16 cellular contexts compared by ENCODE assay signal in genomic region chr1:58994664-58995063, GRCh38.
DNase-seq lines count a peak whose midpoint lies in the region; ATAC-seq, FAIRE-seq and TF ChIP-seq lines count a peak whose summit lies in the region.
"Had no signal": no experiment of that assay in that cellular context is flagged by ENCODE, and none has a peak within 500 bp of the region (broad histone marks: within the 10 kb centered on the region; RNA-seq: fewer than 3 reads in every experiment).

No MANE protein-coding gene starts in this region.

- BruUV-seq in K562 (replicated peaks; lab: Mats Ljungman, UMichigan): no TSS peak

- H3K4me1 Mint-ChIP-seq in activated CD8-positive, alpha-beta T cell treated with anti-CD3 and anti-CD28 coated beads, Interleukin-2, amount 10 ng/mL, durations not matched to agents 7 days and 5 days (ENCODE audit: low read depth): peaks cover 16% of the 10 kb centered on the region

- intact Hi-C loops in K562 (cut with micrococcal nuclease): no loop called here

- peaks cover 1% of the 10 kb centered on the region for H3K36me3 Mint-ChIP-seq in activated CD8-positive, alpha-beta T cell treated with anti-CD3 and anti-CD28 coated beads, Interleukin-2, amount 10 ng/mL, durations not matched to agents 7 days and 5 days (ENCODE audit: low read depth)
- H3K36me3 Mint-ChIP-seq: CD4-positive, CD25-positive, alpha-beta regulatory T cell had no signal

- CTCF ChIA-PET in K562 (lab: Yijun Ruan, JAX; ENCODE audit: low intra/inter-chr PET ratio): no interaction called here
- CTCF ChIA-PET in activated CD8-positive, alpha-beta T cell treated with anti-CD3 and anti-CD28 coated beads, Interleukin-2, amount 10 ng/mL, durations not matched to agents 7 days and 5 days (lab: Charles Lee): no interaction called here

- no peak for TF ChIP-seq CTCF in K562 (IDR thresholded peaks at IDR 0.05 in 2 of 3, conservative IDR thresholded peaks at IDR 0.05 in 1 of 3; ENCODE audit: insufficient read depth in 2 of 3, low read depth in 1 of 3, low read length in 3 of 3)
- no peak for TF ChIP-seq CTCF in fibroblast of the aortic adventitia (IDR thresholded peaks at IDR 0.05; ENCODE audit: insufficient read depth, low read length)

- DNase-seq in GM03348 (ENCODE audit: low spot score): peak; percentile 18
- DNase-seq in K562 (ENCODE audit: extremely low read depth in 1 of 4, low spot score in 3 of 4): no peak
- DNase-seq in fibroblast of the aortic adventitia (ENCODE audit: low read depth): peak; percentile 5
- DNase-seq in NCI-H774 (lab: John Stamatoyannopoulos, UW): no peak
- DNase-seq in activated CD8-positive, alpha-beta T cell treated with anti-CD3 and anti-CD28 coated beads, Interleukin-2, amount 10 ng/mL, durations not matched to agents 7 days and 5 days: no peak
- DNase-seq: CD4-positive, CD25-positive, alpha-beta regulatory T cell; DMS53; GF-D8 had no signal

- 13% methylated on average over 2 of the region's 2 CpGs for WGBS in K562 (ENCODE audit: insufficient coverage, low coverage, missing lambda C conversion rate)

- H3K27ac ChIP-seq in K562 (ENCODE audit: extremely low read depth, low read depth, low read length): no peak overlapping the region
- H3K27ac ChIP-seq: A549; BLaER1 treated with 17β-estradiol and CSF1 and Interleukin-3, amounts not matched to agents 10 nM and 100 nM; HL-60 had no signal

- POLR2A ChIA-PET in K562 (lab: Yijun Ruan, JAX): interaction anchor here (0.6 kb wide), 1 partner anchor 211 kb away, joined by 3 read pairs; the partner anchor contains the start of gene JUN
- POLR2A ChIA-PET in activated CD8-positive, alpha-beta T cell treated with anti-CD3 and anti-CD28 coated beads, Interleukin-2, amount 10 ng/mL, durations not matched to agents 7 days and 5 days (lab: Charles Lee): no interaction called here

- peaks cover 0 to 2% of the 10 kb centered on the region in 2 experiments; a peak in 1 of 5 replicates for H3K27me3 ChIP-seq in K562 (ENCODE audit: control insufficient read depth in 2 of 2, insufficient read depth in 2 of 2, low read length in 2 of 2)
- H3K27me3 ChIP-seq: BLaER1 treated with 17β-estradiol and CSF1 and Interleukin-3, amounts not matched to agents 10 nM and 100 nM had no signal

- no peaks in the 10 kb centered on the region for H3K36me3 ChIP-seq in K562 (ENCODE audit: control insufficient read depth, insufficient read depth, low read length)
- H3K36me3 ChIP-seq: BLaER1 treated with 17β-estradiol and CSF1 and Interleukin-3, amounts not matched to agents 10 nM and 100 nM; HAP-1 had no signal

- H3K9me3 Mint-ChIP-seq in activated CD8-positive, alpha-beta T cell treated with anti-CD3 and anti-CD28 coated beads, Interleukin-2, amount 10 ng/mL, durations not matched to agents 7 days and 5 days (ENCODE audit: insufficient read depth): no peaks in the 10 kb centered on the region

- H3K4me3 Mint-ChIP-seq in activated CD8-positive, alpha-beta T cell treated with anti-CD3 and anti-CD28 coated beads, Interleukin-2, amount 10 ng/mL, durations not matched to agents 7 days and 5 days: no peak overlapping the region
- H3K4me3 Mint-ChIP-seq: CD4-positive, CD25-positive, alpha-beta regulatory T cell had no signal

- FAIRE-seq in K562 (lab: Jason Lieb, UNC): no peak
- FAIRE-seq: A549, GM12891, H1 had no signal

- H3K27me3 Mint-ChIP-seq in activated CD8-positive, alpha-beta T cell treated with anti-CD3 and anti-CD28 coated beads, Interleukin-2, amount 10 ng/mL, durations not matched to agents 7 days and 5 days (ENCODE audit: low read depth): peaks cover 4% of the 10 kb centered on the region

- H3K4me1 ChIP-seq in K562 (replicated peaks in 1 of 2; ENCODE audit: control insufficient read depth in 2 of 2, insufficient read depth in 2 of 2, low read length in 2 of 2): no peaks in the 10 kb centered on the region
- H3K4me1 ChIP-seq: A549, HAP-1 had no signal

- in situ Hi-C loops in K562 (cut with MboI): no loop called here

- H3K9ac ChIP-seq in K562 (ENCODE audit: insufficient read depth in 1 of 2, low read depth in 2 of 2, low read length in 2 of 2): no peak overlapping the region
- H3K9ac ChIP-seq: BLaER1 treated with 17β-estradiol and CSF1 and Interleukin-3, amounts not matched to agents 10 nM and 100 nM had no signal

- H3K4me2 ChIP-seq in K562 (ENCODE audit: insufficient read depth, low read length): no peak overlapping the region
- H3K4me2 ChIP-seq: A549; BLaER1 treated with 17β-estradiol and CSF1 and Interleukin-3, amounts not matched to agents 10 nM and 100 nM had no signal

- H3K79me2 ChIP-seq in K562 (ENCODE audit: control insufficient read depth, insufficient read depth, low read length): no peaks in the 10 kb centered on the region

- no peaks in the 10 kb centered on the region for H3K9me3 ChIP-seq in K562 (replicated peaks; ENCODE audit: control insufficient read depth, insufficient read depth, low read depth, low read length)
- H3K9me3 ChIP-seq: A549; BLaER1 treated with 17β-estradiol and CSF1 and Interleukin-3, amounts not matched to agents 10 nM and 100 nM; HAP-1 had no signal

- TF ChIP-seq POLR2A in K562 (conservative IDR thresholded peaks at IDR 0.05): no peak

- H3K27ac Mint-ChIP-seq in activated CD8-positive, alpha-beta T cell treated with anti-CD3 and anti-CD28 coated beads, Interleukin-2, amount 10 ng/mL, durations not matched to agents 7 days and 5 days: no peak overlapping the region
- H3K27ac Mint-ChIP-seq: CD4-positive, CD25-positive, alpha-beta regulatory T cell had no signal

- ATAC-seq in K562 (no peak), HG02798 (IDR thresholded peaks at IDR 0.05; ENCODE audit: poor library complexity, unreplicated experiment) (no peak), HG03196 (IDR thresholded peaks at IDR 0.05; ENCODE audit: unreplicated experiment) (no peak)
- ATAC-seq in activated CD8-positive, alpha-beta T cell treated with anti-CD3 and anti-CD28 coated beads, Interleukin-2, amount 10 ng/mL, durations not matched to agents 7 days and 5 days: no peak
- ATAC-seq: A549 had no signal

- no peak overlapping the region for H3K4me3 ChIP-seq in K562
- H3K4me3 ChIP-seq in fibroblast of the aortic adventitia (ENCODE audit: low read depth, low read length): no peak overlapping the region
- H3K4me3 ChIP-seq: A549; BLaER1 treated with 17β-estradiol and CSF1 and Interleukin-3, amounts not matched to agents 10 nM and 100 nM; HAP-1 had no signal

- TF ChIP-seq RAD21 in K562 (CRISPR knock-in tag; conservative IDR thresholded peaks at IDR 0.05 in 1 of 2, IDR thresholded peaks at IDR 0.05 in 1 of 2): no peak

- no peaks in the 10 kb centered on the region for H3K9me1 ChIP-seq in K562 (ENCODE audit: control insufficient read depth, insufficient read depth, low read length)

- H2AFZ ChIP-seq in K562 (ENCODE audit: low read depth, low read length): 0 out of 2 replicates have a peak overlapping the region, but pooled peaks have one; percentile 4

- TF ChIP-seq EP300 in K562 (IDR thresholded peaks at IDR 0.05; ENCODE audit: low read length): no peak

- H4K20me1 ChIP-seq in K562 (replicated peaks; ENCODE audit: control insufficient read depth, insufficient read depth, low read length): no peaks in the 10 kb centered on the region
- H4K20me1 ChIP-seq: BLaER1 treated with 17β-estradiol and CSF1 and Interleukin-3, amounts not matched to agents 10 nM and 100 nM had no signal

TF ChIP-seq in K562, 482 proteins besides CTCF, POLR2A, EP300 and RAD21:
- TF ChIP-seq ZNF764 (CRISPR knock-in tag; IDR thresholded peaks at IDR 0.05; ENCODE audit: low read depth) (no peak), IRF2 (CRISPR knock-in tag; IDR thresholded peaks at IDR 0.05) (no peak), TSC22D4 (tag; IDR thresholded peaks at IDR 0.05) (no peak), NR4A1 (CRISPR knock-in tag; IDR thresholded peaks at IDR 0.05) (no peak), NR4A1 (tag; IDR thresholded peaks at IDR 0.05) (no peak), MEF2A (IDR thresholded peaks at IDR 0.05; ENCODE audit: control insufficient read depth, low read depth, low read length) (no peak), MTF1 (CRISPR knock-in tag; IDR thresholded peaks at IDR 0.05; ENCODE audit: borderline replicate concordance) (no peak), KLF10 (CRISPR knock-in tag; IDR thresholded peaks at IDR 0.05) (no peak), KHSRP (IDR thresholded peaks at IDR 0.05) (no peak), NFE2L1 (tag; IDR thresholded peaks at IDR 0.05; ENCODE audit: borderline replicate concordance, low read depth) (no peak), ETS1 (conservative IDR thresholded peaks at IDR 0.05; ENCODE audit: control insufficient read depth, low read depth, low read length) (no peak)

Comparison
In these comparisons a context has a peak if more than half of its experiments do, and no peak if none do; other contexts are left out.
1. DNase-seq: peak in GM03348 (single experiment) and fibroblast of the aortic adventitia (single experiment); none in K562 (0 of 4), NCI-H774 (single experiment) and activated CD8-positive, alpha-beta T cell treated with anti-CD3 and anti-CD28 coated beads, Interleukin-2, amount 10 ng/mL, durations not matched to agents 7 days and 5 days (single experiment).